ENCODE assay signal across 29 cellular contexts in the genomic region with DNA sequence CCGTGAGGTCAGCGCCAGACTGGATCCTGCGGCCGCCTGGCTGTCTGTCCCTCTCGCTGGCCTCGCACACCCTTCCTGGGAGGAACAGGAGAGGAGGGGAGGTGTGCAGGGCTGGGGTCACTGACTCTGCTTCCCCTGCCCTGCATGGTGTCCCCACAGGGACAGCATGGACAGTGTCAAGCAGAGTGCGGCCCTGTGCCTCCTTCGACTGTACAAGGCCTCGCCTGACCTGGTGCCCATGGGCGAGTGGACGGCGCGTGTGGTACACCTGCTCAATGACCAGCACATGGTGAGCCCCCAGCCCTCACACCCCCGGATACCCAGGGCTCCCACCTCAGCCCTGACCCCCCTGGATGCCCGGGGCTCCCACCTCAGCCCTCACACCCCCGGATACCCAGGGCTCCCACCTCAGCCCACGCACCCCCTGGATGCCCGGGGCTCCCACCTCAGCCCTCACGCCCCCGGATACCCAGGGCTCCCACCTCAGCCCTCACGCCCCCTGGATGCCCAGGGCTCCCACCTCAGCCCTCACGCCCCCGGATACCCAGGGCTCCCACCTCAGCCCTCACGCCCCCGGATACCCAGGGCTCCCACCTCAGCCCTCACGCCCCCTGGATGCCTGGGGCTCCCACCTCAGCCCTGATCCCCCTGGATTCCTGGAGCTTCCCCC. TPM values are rescaled to one million over a fixed set of nuclear protein-coding genes. Genes with fewer than 3 reads are reported as not detected.
DNase-seq lines count a peak whose midpoint lies in the region; ATAC-seq, FAIRE-seq and TF ChIP-seq lines count a peak whose summit lies in the region.
"Had no signal": no experiment of that assay in that cellular context is flagged by ENCODE, and none has a peak within 500 bp of the region (broad histone marks: within the 10 kb centered on the region; RNA-seq: fewer than 3 reads in every experiment).

No MANE protein-coding gene starts in this region.

- H3K4me1 ChIP-seq in K562 (replicated peaks in 1 of 2; ENCODE audit: control insufficient read depth in 2 of 2, insufficient read depth in 2 of 2, low read length in 2 of 2) (peaks cover 0 to 32% of the 10 kb centered on the region in 2 experiments; a peak in 3 of 5 replicates), osteoblast (ENCODE audit: insufficient read depth, low read length) (no peaks in the 10 kb centered on the region), vagina (peaks cover 26% of the 10 kb centered on the region), esophagus muscularis mucosa (peaks cover 0 to 18% (median 6%) of the 10 kb centered on the region in 4 donors)
- H3K4me1 ChIP-seq: HAP-1, Peyer's patch, SJSA1 had no signal

- no peak for TF ChIP-seq RAD21 in K562 (CRISPR knock-in tag; conservative IDR thresholded peaks at IDR 0.05 in 1 of 2, IDR thresholded peaks at IDR 0.05 in 1 of 2)

- TF ChIP-seq POLR2A in K562 (conservative IDR thresholded peaks at IDR 0.05) (no peak), vagina (IDR thresholded peaks at IDR 0.05) (no peak), esophagus muscularis mucosa (IDR thresholded peaks at IDR 0.05; ENCODE audit: low read depth) (no peak)

- H3K4me2 ChIP-seq in K562 (ENCODE audit: insufficient read depth, low read length) (no peak overlapping the region), osteoblast (ENCODE audit: insufficient read depth, low read length) (no peak overlapping the region)
- H3K4me2 ChIP-seq: KMS-11 had no signal

- H3K9me3 ChIP-seq in K562 (replicated peaks; ENCODE audit: control insufficient read depth, insufficient read depth, low read depth, low read length), result no peaks in the 10 kb centered on the region
- no peaks in the 10 kb centered on the region for H3K9me3 ChIP-seq in osteoblast (ENCODE audit: low read depth, low read length)
- H3K9me3 ChIP-seq in vagina, result no peaks in the 10 kb centered on the region
- no peaks in the 10 kb centered on the region for H3K9me3 ChIP-seq in esophagus muscularis mucosa
- H3K9me3 ChIP-seq: Caco-2, HAP-1, Peyer's patch, SJSA1 had no signal

- H3K27ac ChIP-seq in VCaP, result peak overlapping the region; percentile 35; the same call in 1 of the 2 replicates
- H3K27ac ChIP-seq in K562 (ENCODE audit: extremely low read depth, low read depth, low read length), result no peak overlapping the region
- no peak overlapping the region for H3K27ac ChIP-seq in osteoblast (ENCODE audit: low read depth, low read length)
- peak overlapping the region; percentile 74 for H3K27ac ChIP-seq in vagina
- no peak overlapping the region for H3K27ac ChIP-seq in esophagus muscularis mucosa (replicated peaks in 1 of 4)
- H3K27ac ChIP-seq: KMS-11, Peyer's patch, SJSA1 had no signal

- no peak overlapping the region for H2AFZ ChIP-seq in K562 (ENCODE audit: low read depth, low read length)
- H2AFZ ChIP-seq in osteoblast (ENCODE audit: low read length), result no peak overlapping the region

- H3K4me3 ChIP-seq in K562, result no peak overlapping the region
- no peak overlapping the region for H3K4me3 ChIP-seq in osteoblast (ENCODE audit: insufficient read depth, low read length)
- no peak overlapping the region for H3K4me3 ChIP-seq in vagina
- H3K4me3 ChIP-seq in esophagus muscularis mucosa, result no peak overlapping the region
- H3K4me3 ChIP-seq: HAP-1, Peyer's patch, SJSA1 had no signal

- no peak for TF ChIP-seq CTCF in VCaP (conservative IDR thresholded peaks at IDR 0.05)
- TF ChIP-seq CTCF in K562 (IDR thresholded peaks at IDR 0.05 in 2 of 3, conservative IDR thresholded peaks at IDR 0.05 in 1 of 3; ENCODE audit: insufficient read depth in 2 of 3, low read depth in 1 of 3, low read length in 3 of 3), result no peak
- TF ChIP-seq CTCF in osteoblast (IDR thresholded peaks at IDR 0.05; ENCODE audit: extremely low read depth, low read depth, low read length), result no peak
- TF ChIP-seq CTCF in vagina (IDR thresholded peaks at IDR 0.05), result no peak
- no peak for TF ChIP-seq CTCF in esophagus muscularis mucosa (IDR thresholded peaks at IDR 0.05)

- ATAC-seq in K562, result no peak
- ATAC-seq: CD8-positive, alpha-beta T cell had no signal

- BruUV-seq in K562 (replicated peaks; lab: Mats Ljungman, UMichigan), result no TSS peak

- intact Hi-C loops in K562 (cut with micrococcal nuclease), result no loop called here
- intact Hi-C loops in vagina (cut with DNase I), result no loop called here
- intact Hi-C loops in esophagus muscularis mucosa (cut with DNase I), result no loop called here

- peak overlapping the region in 1 of 2 experiments; percentile 28; a peak in 1 of 4 replicates for H3K9ac ChIP-seq in K562 (ENCODE audit: insufficient read depth in 1 of 2, low read depth in 2 of 2, low read length in 2 of 2)
- H3K9ac ChIP-seq: KMS-11 had no signal

- 91% methylated on average over 10 of the region's 26 CpGs for WGBS in K562 (ENCODE audit: insufficient coverage, low coverage, missing lambda C conversion rate)
- 95% methylated on average over 15 of the region's 26 CpGs for WGBS in esophagus muscularis mucosa

- in situ Hi-C loops in K562 (cut with MboI), result no loop called here

- H4K20me1 ChIP-seq in K562 (replicated peaks; ENCODE audit: control insufficient read depth, insufficient read depth, low read length) (no peaks in the 10 kb centered on the region; the same call in 1 of the 2 replicates), osteoblast (ENCODE audit: insufficient read depth, low read length) (peaks cover 37% of the 10 kb centered on the region)

- H3K36me3 ChIP-seq in K562 (ENCODE audit: control insufficient read depth, insufficient read depth, low read length), result peaks cover 88% of the 10 kb centered on the region
- H3K36me3 ChIP-seq in osteoblast (ENCODE audit: insufficient read depth, low read length), result peaks cover 62% of the 10 kb centered on the region
- peaks cover 4 to 59% of the 10 kb centered on the region in 2 donors for H3K36me3 ChIP-seq in vagina
- peaks cover 54 to 99% (median 93%) of the 10 kb centered on the region in 4 donors for H3K36me3 ChIP-seq in esophagus muscularis mucosa

- TF ChIP-seq EP300 in K562 (IDR thresholded peaks at IDR 0.05; ENCODE audit: low read length) (no peak), esophagus muscularis mucosa (IDR thresholded peaks at IDR 0.05) (no peak)

- FAIRE-seq in K562 (lab: Jason Lieb, UNC), result no peak
- FAIRE-seq: GM12891 had no signal

- CTCF ChIA-PET in K562 (lab: Yijun Ruan, JAX; ENCODE audit: low intra/inter-chr PET ratio), result no interaction called here

- POLR2A ChIA-PET in K562 (lab: Yijun Ruan, JAX), result no interaction called here

- no peaks in the 10 kb centered on the region for H3K9me1 ChIP-seq in K562 (ENCODE audit: control insufficient read depth, insufficient read depth, low read length)

- H3K79me2 ChIP-seq in K562 (ENCODE audit: control insufficient read depth, insufficient read depth, low read length) (peaks cover 11% of the 10 kb centered on the region), osteoblast (ENCODE audit: insufficient read depth, low read length) (peaks cover 38% of the 10 kb centered on the region)

- no peaks in the 10 kb centered on the region for H3K27me3 ChIP-seq in K562 (ENCODE audit: control insufficient read depth in 2 of 2, insufficient read depth in 2 of 2, low read length in 2 of 2)
- no peaks in the 10 kb centered on the region for H3K27me3 ChIP-seq in osteoblast (ENCODE audit: insufficient read depth, low read length)
- no peaks in the 10 kb centered on the region for H3K27me3 ChIP-seq in vagina
- H3K27me3 ChIP-seq in esophagus muscularis mucosa, result no peaks in the 10 kb centered on the region
- H3K27me3 ChIP-seq: Peyer's patch, SJSA1 had no signal

- no peak for DNase-seq in K562 (ENCODE audit: extremely low read depth in 1 of 4, low spot score in 3 of 4)
- DNase-seq in osteoblast (ENCODE audit: insufficient read length, low spot score, missing footprints), result peak; percentile 50
- DNase-seq in vagina (ENCODE audit: extremely low spot score in 2 of 2), result no peak
- DNase-seq in esophagus muscularis mucosa (ENCODE audit: extremely low spot score), result no peak
- no peak for DNase-seq in glomerular visceral epithelial cell (ENCODE audit: extremely low spot score)
- DNase-seq in medulla oblongata (ENCODE audit: extremely low spot score), result no peak
- DNase-seq: C1 segment of cervical spinal cord; Caco-2; CD8-positive, alpha-beta T cell; DMS 273 treated with DMSO at 0.1 percent for 48 hours; DMS79 treated with DMSO at 0.1 percent for 48 hours; GF-D8; GOT3; IMR-90; NCI-H1048; NCI-H1417; NCI-H1694 treated with DMSO at 0.1 percent for 48 hours; NCI-H2081; NCI-H2227 treated with DMSO at 0.1 percent for 48 hours; NCI-H526 treated with DMSO at 0.1 percent for 48 hours; OCI-M1 had no signal

RNA-seq across cellular contexts. Expression of a gene that starts 21.2 kb away (rescaled TPM):
- total RNA-seq in K562 (2011; cell fraction: chromatin; rRNA removed; ENCODE audit: low replicate concordance), result 5.3 and 13.3 TPM in 2 replicates
- 8.2 and 9.1 TPM in 2 replicates for total RNA-seq in K562 (2011; cell fraction: nucleolus; rRNA removed)
- total RNA-seq in K562 (2011; cell fraction: nucleoplasm; rRNA removed), result 8.2 and 8.4 TPM in 2 replicates
- total RNA-seq in K562 (2014; rRNA removed) (6.6 and 10.6 TPM in 2 replicates), K562 (2014; rRNA removed; fragmentation: Illumina TruSeq; extraction: Trizol) (1.9 and 3.5 TPM in 2 replicates), K562 (2015; rRNA removed; fragmentation: Illumina TruSeq; extraction: Trizol) (2.9 and 3.8 TPM in 2 replicates), K562 (2021) (6.7 and 7.6 TPM in 2 replicates), osteoblast (18.6 and 29.7 TPM in 2 replicates), vagina (11.5 TPM), esophagus muscularis mucosa (10 to 100 TPM; 14.1 to 38.0 (median 23.4) TPM)
- polyA plus RNA-seq in K562 (2011; rRNA removed) (2.7 and 3.6 TPM in 2 replicates), K562 (2014; fragmentation: Illumina TruSeq; extraction: Trizol) (3.2 and 4.5 TPM in 2 replicates), K562 (2014; fragmentation: Nextera tagmentation; extraction: Ambion mirVana) (under 1 TPM in 1 of 2 experiments, not detected in 1; 0.17 TPM), K562 (2014; rRNA removed) (4.7 and 11.5 TPM in 2 replicates)
- polyA plus RNA-seq in K562 (2011; cell fraction: cytosol; rRNA removed), result 4.8 and 5.7 TPM in 2 replicates
- 7.4 and 9.5 TPM in 2 replicates for polyA plus RNA-seq in K562 (2011; cell fraction: nucleus; rRNA removed)
- polyA plus RNA-seq in K562 (2012), result 6.3 and 6.4 TPM in 2 replicates
- polyA minus RNA-seq in K562 (2011; rRNA and poly(A)+ RNA removed), result 2.0 and 2.2 TPM in 2 replicates
- 2.6 and 6.6 TPM in 2 replicates for polyA minus RNA-seq in K562 (2011; cell fraction: cytosol; rRNA and poly(A)+ RNA removed)
- polyA minus RNA-seq in K562 (2011; cell fraction: nucleus; rRNA and poly(A)+ RNA removed), result 1.2 and 3.7 TPM in 2 replicates

RNA-seq across cellular contexts. Expression of a gene that starts 25.1 kb away (rescaled TPM):
- 142 and 352 TPM in 2 replicates for total RNA-seq in K562 (2011; cell fraction: chromatin; rRNA removed; ENCODE audit: low replicate concordance)
- total RNA-seq in K562 (2011; cell fraction: nucleolus; rRNA removed), result 179 and 183 TPM in 2 replicates
- total RNA-seq in K562 (2011; cell fraction: nucleoplasm; rRNA removed), result 173 and 215 TPM in 2 replicates
- total RNA-seq in K562 (2014; rRNA removed) (77.6 and 109 TPM in 2 replicates), K562 (2014; rRNA removed; fragmentation: Illumina TruSeq; extraction: Trizol) (21.5 and 23.4 TPM in 2 replicates), K562 (2015; rRNA removed; fragmentation: Illumina TruSeq; extraction: Trizol) (29.1 and 31.8 TPM in 2 replicates), K562 (2021) (138 and 150 TPM in 2 replicates), osteoblast (93.1 and 98.1 TPM in 2 replicates), vagina (80.8 TPM), esophagus muscularis mucosa (100 to 1,000 TPM in 1 of 4 donors, 10 to 100 TPM in 3; 56.9 to 114 (median 87.8) TPM)
- polyA plus RNA-seq in K562 (2011; rRNA removed) (31.9 and 75.2 TPM in 2 replicates), K562 (2014; fragmentation: Illumina TruSeq; extraction: Trizol) (47.0 and 81.3 TPM in 2 replicates), K562 (2014; fragmentation: Nextera tagmentation; extraction: Ambion mirVana) (1 to 10 TPM in 1 of 2 experiments, under 1 TPM in 1; 0.55 to 1.5 TPM), K562 (2014; rRNA removed) (89.6 and 91.9 TPM in 2 replicates)
- polyA plus RNA-seq in K562 (2011; cell fraction: cytosol; rRNA removed), result 57.0 and 118 TPM in 2 replicates
- polyA plus RNA-seq in K562 (2011; cell fraction: nucleus; rRNA removed), result 98.4 and 141 TPM in 2 replicates
- 97.7 and 117 TPM in 2 replicates for polyA plus RNA-seq in K562 (2012)
- polyA minus RNA-seq in K562 (2011; rRNA and poly(A)+ RNA removed), result 65.8 and 75.2 TPM in 2 replicates
- 102 and 161 TPM in 2 replicates for polyA minus RNA-seq in K562 (2011; cell fraction: cytosol; rRNA and poly(A)+ RNA removed)
- polyA minus RNA-seq in K562 (2011; cell fraction: nucleus; rRNA and poly(A)+ RNA removed), result 54.4 and 66.2 TPM in 2 replicates

RNA-seq across cellular contexts. Expression of a gene that starts 26.2 kb away (rescaled TPM):
- 109 and 190 TPM in 2 replicates for total RNA-seq in K562 (2011; cell fraction: chromatin; rRNA removed; ENCODE audit: low replicate concordance)
- total RNA-seq in K562 (2011; cell fraction: nucleolus; rRNA removed), result 97.8 and 99.2 TPM in 2 replicates
- 109 and 111 TPM in 2 replicates for total RNA-seq in K562 (2011; cell fraction: nucleoplasm; rRNA removed)
- total RNA-seq in K562 (2014; rRNA removed), result 19.3 and 30.1 TPM in 2 replicates
- 15.7 and 17.1 TPM in 2 replicates for total RNA-seq in K562 (2014; rRNA removed; fragmentation: Illumina TruSeq; extraction: Trizol)
- 14.5 and 16.0 TPM in 2 replicates for total RNA-seq in K562 (2015; rRNA removed; fragmentation: Illumina TruSeq; extraction: Trizol)
- total RNA-seq in K562 (2021), result 83.5 and 93.9 TPM in 2 replicates
- polyA plus RNA-seq in K562 (2011; rRNA removed), result 23.0 and 31.0 TPM in 2 replicates
- 18.3 and 19.6 TPM in 2 replicates for polyA plus RNA-seq in K562 (2011; cell fraction: cytosol; rRNA removed)
- 111 and 131 TPM in 2 replicates for polyA plus RNA-seq in K562 (2011; cell fraction: nucleus; rRNA removed)
- 57.3 and 63.8 TPM in 2 replicates for polyA plus RNA-seq in K562 (2012)
- polyA plus RNA-seq in K562 (2014; fragmentation: Illumina TruSeq; extraction: Trizol), result 56.7 and 72.9 TPM in 2 replicates
- polyA plus RNA-seq in K562 (2014; fragmentation: Nextera tagmentation; extraction: Ambion mirVana), result 1 to 10 TPM; 4.1 to 4.4 TPM
- 37.8 and 40.3 TPM in 2 replicates for polyA plus RNA-seq in K562 (2014; rRNA removed)
- 20.8 and 22.4 TPM in 2 replicates for polyA minus RNA-seq in K562 (2011; rRNA and poly(A)+ RNA removed)
- polyA minus RNA-seq in K562 (2011; cell fraction: cytosol; rRNA and poly(A)+ RNA removed), result 35.9 and 50.9 TPM in 2 replicates
- polyA minus RNA-seq in K562 (2011; cell fraction: nucleus; rRNA and poly(A)+ RNA removed), result 38.8 and 53.6 TPM in 2 replicates
- total RNA-seq in osteoblast, result 19.5 and 20.9 TPM in 2 replicates
- 25.0 TPM for total RNA-seq in vagina
- 10 to 100 TPM; 22.5 to 36.0 (median 34.1) TPM for total RNA-seq in esophagus muscularis mucosa

RNA-seq across cellular contexts. Expression of a gene that starts 28.8 kb away (rescaled TPM):
- total RNA-seq in K562 (2011; cell fraction: chromatin; rRNA removed; ENCODE audit: low replicate concordance), result 3.2 and 5.6 TPM in 2 replicates
- 4.0 and 5.0 TPM in 2 replicates for total RNA-seq in K562 (2011; cell fraction: nucleolus; rRNA removed)
- 2.4 TPM in 2 replicates for total RNA-seq in K562 (2011; cell fraction: nucleoplasm; rRNA removed)
- total RNA-seq in K562 (2014; rRNA removed) (3.3 and 4.5 TPM in 2 replicates), K562 (2014; rRNA removed; fragmentation: Illumina TruSeq; extraction: Trizol) (0.64 and 0.80 TPM in 2 replicates), K562 (2015; rRNA removed; fragmentation: Illumina TruSeq; extraction: Trizol) (1.2 and 1.3 TPM in 2 replicates), K562 (2021) (2.3 and 2.4 TPM in 2 replicates), osteoblast (not detected in 2 replicates), vagina (1.2 TPM), esophagus muscularis mucosa (under 1 TPM in 1 of 4 donors, not detected in 3; 0.57 TPM)
- polyA plus RNA-seq in K562 (2011; rRNA removed) (0.75 and 1.4 TPM in 2 replicates), K562 (2014; fragmentation: Illumina TruSeq; extraction: Trizol) (0.70 and 1.2 TPM in 2 replicates), K562 (2014; fragmentation: Nextera tagmentation; extraction: Ambion mirVana) (under 1 TPM; 0.14 to 0.35 TPM), K562 (2014; rRNA removed) (1.9 and 2.2 TPM in 2 replicates)
- polyA plus RNA-seq in K562 (2011; cell fraction: cytosol; rRNA removed), result 1.0 and 1.6 TPM in 2 replicates
- polyA plus RNA-seq in K562 (2011; cell fraction: nucleus; rRNA removed), result 2.7 and 3.3 TPM in 2 replicates
- 2.9 and 4.5 TPM in 2 replicates for polyA plus RNA-seq in K562 (2012)
- 0.42 and 0.49 TPM in 2 replicates for polyA minus RNA-seq in K562 (2011; rRNA and poly(A)+ RNA removed)
- polyA minus RNA-seq in K562 (2011; cell fraction: cytosol; rRNA and poly(A)+ RNA removed), result 0.86 and 1.0 TPM in 2 replicates
- polyA minus RNA-seq in K562 (2011; cell fraction: nucleus; rRNA and poly(A)+ RNA removed), result 1.4 and 2.2 TPM in 2 replicates
- total RNA-seq: A673, Caco-2, IMR-90, NCI-H460, Peyer's patch, SJSA1 had no signal
- polyA plus RNA-seq: IMR-90 had no signal

RNA-seq across cellular contexts. Expression of a gene that starts 59.0 kb away (rescaled TPM):
- total RNA-seq in K562 (2011; cell fraction: chromatin; rRNA removed; ENCODE audit: low replicate concordance), result 128 and 364 TPM in 2 replicates
- 274 and 281 TPM in 2 replicates for total RNA-seq in K562 (2011; cell fraction: nucleolus; rRNA removed)
- total RNA-seq in K562 (2011; cell fraction: nucleoplasm; rRNA removed), result 195 and 218 TPM in 2 replicates
- total RNA-seq in K562 (2014; rRNA removed), result 61.3 and 79.5 TPM in 2 replicates
- total RNA-seq in K562 (2014; rRNA removed; fragmentation: Illumina TruSeq; extraction: Trizol), result 14.0 and 23.3 TPM in 2 replicates
- 43.5 and 44.6 TPM in 2 replicates for total RNA-seq in K562 (2015; rRNA removed; fragmentation: Illumina TruSeq; extraction: Trizol)
- total RNA-seq in K562 (2021), result 156 and 169 TPM in 2 replicates
- 33.0 and 58.6 TPM in 2 replicates for polyA plus RNA-seq in K562 (2011; rRNA removed)
- 39.8 and 67.6 TPM in 2 replicates for polyA plus RNA-seq in K562 (2011; cell fraction: cytosol; rRNA removed)
- 302 and 359 TPM in 2 replicates for polyA plus RNA-seq in K562 (2011; cell fraction: nucleus; rRNA removed)
- polyA plus RNA-seq in K562 (2012), result 104 and 153 TPM in 2 replicates
- polyA plus RNA-seq in K562 (2014; fragmentation: Illumina TruSeq; extraction: Trizol), result 61.7 and 81.3 TPM in 2 replicates
- polyA plus RNA-seq in K562 (2014; fragmentation: Nextera tagmentation; extraction: Ambion mirVana), result 1 to 10 TPM; 4.9 to 9.3 TPM
- polyA plus RNA-seq in K562 (2014; rRNA removed), result 68.1 and 75.0 TPM in 2 replicates
- polyA minus RNA-seq in K562 (2011; rRNA and poly(A)+ RNA removed), result 22.8 and 25.3 TPM in 2 replicates
- polyA minus RNA-seq in K562 (2011; cell fraction: cytosol; rRNA and poly(A)+ RNA removed), result 60.9 and 84.8 TPM in 2 replicates
- polyA minus RNA-seq in K562 (2011; cell fraction: nucleus; rRNA and poly(A)+ RNA removed), result 81.6 and 99.6 TPM in 2 replicates
- 39.4 and 43.3 TPM in 2 replicates for total RNA-seq in osteoblast
- 109 TPM for total RNA-seq in vagina
- total RNA-seq in esophagus muscularis mucosa, result 100 to 1,000 TPM in 1 of 4 donors, 10 to 100 TPM in 3; 60.5 to 102 (median 84.4) TPM

Comparison
In these comparisons a context has a peak if more than half of its experiments do, and no peak if none do; other contexts are left out.
1. H3K27ac ChIP-seq: peak in VCaP (single experiment) and vagina (single experiment); none in K562 (single experiment), osteoblast (single experiment) and esophagus muscularis mucosa (0 of 4).